10 cellular contexts compared by ENCODE assay signal in genomic region chr3:177810162-177810623, GRCh38.
DNase-seq lines count a peak whose midpoint lies in the region; ATAC-seq and FAIRE-seq lines count a peak whose summit lies in the region.
"Had no signal": no experiment of that assay in that cellular context is flagged by ENCODE, and none has a peak within 500 bp of the region (broad histone marks: within the 10 kb centered on the region; RNA-seq: fewer than 3 reads in every experiment).

No MANE protein-coding gene starts in this region.

- peak; percentile 93 for FAIRE-seq in endometrium (lab: Jason Lieb, UNC)

- ATAC-seq in naive thymus-derived CD8-positive, alpha-beta T cell, result peak in 1 of 2 donors; percentile 47
- ATAC-seq in HG02588 (IDR thresholded peaks at IDR 0.05; ENCODE audit: unreplicated experiment), result no peak
- no peak for ATAC-seq in HG03565 (IDR thresholded peaks at IDR 0.05; ENCODE audit: unreplicated experiment)
- ATAC-seq: GM23338 had no signal

- H3K27ac Mint-ChIP-seq in naive thymus-derived CD8-positive, alpha-beta T cell, result peak overlapping the region in 6 of 10 donors; percentile 7 to 84 (median 10)
- H3K27ac Mint-ChIP-seq: GM23338 had no signal

- H3K4me1 Mint-ChIP-seq in naive thymus-derived CD8-positive, alpha-beta T cell, result peaks cover 2 to 21% (median 17%) of the 10 kb centered on the region in 4 donors
- H3K4me1 Mint-ChIP-seq: GM23338 had no signal

- H3K4me3 Mint-ChIP-seq in naive thymus-derived CD8-positive, alpha-beta T cell, result peak overlapping the region in 6 of 10 donors; percentile 20 to 72 (median 46)
- H3K4me3 Mint-ChIP-seq: GM23338 had no signal

- H3K27me3 Mint-ChIP-seq in naive thymus-derived CD8-positive, alpha-beta T cell, result no peaks in the 10 kb centered on the region

- H3K36me3 Mint-ChIP-seq in naive thymus-derived CD8-positive, alpha-beta T cell, result no peaks in the 10 kb centered on the region

- H3K9me3 Mint-ChIP-seq in naive thymus-derived CD8-positive, alpha-beta T cell, result no peaks in the 10 kb centered on the region

- DNase-seq in AG20443 (ENCODE audit: low spot score), result peak; percentile 56
- peak; percentile 98 for DNase-seq in M059J (ENCODE audit: low read depth)
- peak in 2 of 10 donors; percentile 25 to 29 for DNase-seq in naive thymus-derived CD8-positive, alpha-beta T cell
- DNase-seq in NCI-H1417 treated with DMSO at 0.1 percent for 48 hours (lab: John Stamatoyannopoulos, UW), result no peak
- no peak for DNase-seq in retina
- DNase-seq: SHP77 treated with DMSO at 0.1 percent for 48 hours had no signal

- POLR2A ChIA-PET in naive thymus-derived CD8-positive, alpha-beta T cell (lab: Charles Lee), result interaction anchor here (0.6 kb wide), 1 partner anchor 260 kb away, joined by 4 read pairs; no protein-coding TSS in a partner anchor

Comparison
In these comparisons a context has a peak if more than half of its experiments do, and no peak if none do; other contexts are left out.
1. DNase-seq: peak in AG20443 (single experiment) and M059J (single experiment); none in NCI-H1417 treated with DMSO at 0.1 percent for 48 hours (single experiment) and retina (single experiment).